Comparison of ENCODE assay signal across 8 cellular contexts in genomic region chr12:62250671-62251608, GRCh38. TPM values are rescaled to one million over a fixed set of nuclear protein-coding genes. Genes with fewer than 3 reads are reported as not detected.
DNase-seq lines count a peak whose midpoint lies in the region; ATAC-seq and TF ChIP-seq lines count a peak whose summit lies in the region.

No MANE protein-coding gene starts in this region.

- no peaks in the 10 kb centered on the region for H4K20me1 ChIP-seq in MM.1S (ENCODE audit: insufficient read depth, low read length)

- H3K27ac ChIP-seq in MM.1S (ENCODE audit: low read length): peak overlapping the region; percentile 34; the same call in 1 of the 2 replicates
- peak overlapping the region; percentile 23 for H3K27ac ChIP-seq in left ventricle myocardium inferior (replicated peaks)

- peaks cover 0 to 4% of the 10 kb centered on the region in 2 donors for H3K27me3 Mint-ChIP-seq in stimulated activated naive B cell treated with anti-CD40 and anti-IgM and Interleukin-4, amounts not matched to agents 10 μg/mL and 1 μg/mL and 100 μg/mL, for 72 hours

- no peak for TF ChIP-seq CTCF in MM.1S (IDR thresholded peaks at IDR 0.05; ENCODE audit: low read length)
- no peak for TF ChIP-seq CTCF in left ventricle myocardium inferior (IDR thresholded peaks at IDR 0.05; ENCODE audit: borderline replicate concordance)

- TF ChIP-seq POLR2A in GM18505 (IDR thresholded peaks at IDR 0.05; ENCODE audit: borderline replicate concordance, extremely low read depth, insufficient read depth, insufficient read length): no peak

- no peaks in the 10 kb centered on the region for H3K9me3 ChIP-seq in MM.1S (replicated peaks; ENCODE audit: insufficient read depth, low read length)
- H3K9me3 ChIP-seq in left ventricle myocardium inferior (replicated peaks): no peaks in the 10 kb centered on the region

- no peaks in the 10 kb centered on the region for H3K9me2 ChIP-seq in MM.1S (replicated peaks; ENCODE audit: insufficient read depth, low read length)

- peaks cover 9 to 12% of the 10 kb centered on the region in 2 donors for H3K36me3 Mint-ChIP-seq in stimulated activated naive B cell treated with anti-CD40 and anti-IgM and Interleukin-4, amounts not matched to agents 10 μg/mL and 1 μg/mL and 100 μg/mL, for 72 hours

- in situ Hi-C loops in KBM-7 (cut with MboI; ENCODE audit: low pct_unique_long_range_greater_than_20kb, low sequenced_read_pairs): no loop called here

- intact Hi-C loops in left ventricle myocardium inferior (cut with micrococcal nuclease): no loop called here

- ATAC-seq in GM18505 (IDR thresholded peaks at IDR 0.05; ENCODE audit: unreplicated experiment) (peak; percentile 87), GM21737 (IDR thresholded peaks at IDR 0.05; ENCODE audit: unreplicated experiment) (peak; percentile 89), SK-N-SH treated with all-trans-retinoic acid at 6 μM for 48 hours (no peak)
- no peak for ATAC-seq in stimulated activated naive B cell treated with anti-CD40 and anti-IgM and Interleukin-4, amounts not matched to agents 10 μg/mL and 1 μg/mL and 100 μg/mL, for 72 hours (replicated peaks)

- H3K4me3 Mint-ChIP-seq in stimulated activated naive B cell treated with anti-CD40 and anti-IgM and Interleukin-4, amounts not matched to agents 10 μg/mL and 1 μg/mL and 100 μg/mL, for 72 hours: no peak overlapping the region

- no peak overlapping the region for H3K27ac Mint-ChIP-seq in stimulated activated naive B cell treated with anti-CD40 and anti-IgM and Interleukin-4, amounts not matched to agents 10 μg/mL and 1 μg/mL and 100 μg/mL, for 72 hours

- peak overlapping the region; percentile 33 for H2AFZ ChIP-seq in MM.1S (ENCODE audit: low read length)

- no peaks in the 10 kb centered on the region for H3K36me3 ChIP-seq in MM.1S (replicated peaks; ENCODE audit: insufficient read depth, low read length)
- H3K36me3 ChIP-seq in left ventricle myocardium inferior: no peaks in the 10 kb centered on the region

- no peaks in the 10 kb centered on the region for H3K9me3 Mint-ChIP-seq in stimulated activated naive B cell treated with anti-CD40 and anti-IgM and Interleukin-4, amounts not matched to agents 10 μg/mL and 1 μg/mL and 100 μg/mL, for 72 hours

- peaks cover 18% of the 10 kb centered on the region for H3K4me1 ChIP-seq in MM.1S (ENCODE audit: low read length)
- peaks cover 2% of the 10 kb centered on the region for H3K4me1 ChIP-seq in left ventricle myocardium inferior

- H3K4me3 ChIP-seq in MM.1S (ENCODE audit: low read length) (no peak overlapping the region), left ventricle myocardium inferior (no peak overlapping the region)

- DNase-seq in MM.1S (peak; percentile 61), left ventricle myocardium inferior (no peak), D341Med (ENCODE audit: low spot score) (no peak), KBM-7 (no peak)
- DNase-seq in stimulated activated naive B cell treated with anti-CD40 and anti-IgM and Interleukin-4, amounts not matched to agents 10 μg/mL and 1 μg/mL and 100 μg/mL, for 72 hours: no peak

- H3K4me1 Mint-ChIP-seq in stimulated activated naive B cell treated with anti-CD40 and anti-IgM and Interleukin-4, amounts not matched to agents 10 μg/mL and 1 μg/mL and 100 μg/mL, for 72 hours: peaks cover 6 to 9% of the 10 kb centered on the region in 2 donors

- no peaks in the 10 kb centered on the region for H3K79me2 ChIP-seq in MM.1S (ENCODE audit: low read length)

- H3K4me2 ChIP-seq in MM.1S (ENCODE audit: low read depth, low read length): peak overlapping the region; percentile 40; the same call in 1 of the 2 replicates

- no peak overlapping the region for H3K9ac ChIP-seq in MM.1S (ENCODE audit: low read length)

- H3K27me3 ChIP-seq in MM.1S (replicated peaks; ENCODE audit: insufficient read depth, low read length) (no peaks in the 10 kb centered on the region), left ventricle myocardium inferior (ENCODE audit: low read depth) (no peaks in the 10 kb centered on the region)

- H3F3A ChIP-seq in MM.1S (ENCODE audit: insufficient read depth, low read length): peaks cover 12% of the 10 kb centered on the region

TF ChIP-seq in SK-N-SH treated with all-trans-retinoic acid at 6 μM for 48 hours, 23 proteins besides CTCF, POLR2A, EP300 and RAD21:
- TF ChIP-seq ZFP3 (CRISPR knock-in tag; IDR thresholded peaks at IDR 0.05) (no peak), ESRRG (CRISPR knock-in tag; IDR thresholded peaks at IDR 0.05) (no peak), RARB (CRISPR knock-in tag; IDR thresholded peaks at IDR 0.05) (no peak), ZFP30 (CRISPR knock-in tag; IDR thresholded peaks at IDR 0.05) (no peak), SNAI2 (CRISPR knock-in tag; IDR thresholded peaks at IDR 0.05) (no peak), BACH2 (CRISPR knock-in tag; IDR thresholded peaks at IDR 0.05; ENCODE audit: borderline replicate concordance) (no peak), PPARA (CRISPR knock-in tag; IDR thresholded peaks at IDR 0.05; ENCODE audit: borderline replicate concordance) (no peak), ZNF70 (CRISPR knock-in tag; IDR thresholded peaks at IDR 0.05) (no peak), GLIS3 (CRISPR knock-in tag; IDR thresholded peaks at IDR 0.05) (no peak), ZC3H10 (CRISPR knock-in tag; IDR thresholded peaks at IDR 0.05) (no peak), TCF4 (CRISPR knock-in tag; IDR thresholded peaks at IDR 0.05; ENCODE audit: borderline replicate concordance) (no peak), TOX (CRISPR knock-in tag; IDR thresholded peaks at IDR 0.05; ENCODE audit: borderline replicate concordance) (no peak), CSRNP3 (CRISPR knock-in tag; IDR thresholded peaks at IDR 0.05) (no peak)
- TF ChIP-seq, protein P1, sequence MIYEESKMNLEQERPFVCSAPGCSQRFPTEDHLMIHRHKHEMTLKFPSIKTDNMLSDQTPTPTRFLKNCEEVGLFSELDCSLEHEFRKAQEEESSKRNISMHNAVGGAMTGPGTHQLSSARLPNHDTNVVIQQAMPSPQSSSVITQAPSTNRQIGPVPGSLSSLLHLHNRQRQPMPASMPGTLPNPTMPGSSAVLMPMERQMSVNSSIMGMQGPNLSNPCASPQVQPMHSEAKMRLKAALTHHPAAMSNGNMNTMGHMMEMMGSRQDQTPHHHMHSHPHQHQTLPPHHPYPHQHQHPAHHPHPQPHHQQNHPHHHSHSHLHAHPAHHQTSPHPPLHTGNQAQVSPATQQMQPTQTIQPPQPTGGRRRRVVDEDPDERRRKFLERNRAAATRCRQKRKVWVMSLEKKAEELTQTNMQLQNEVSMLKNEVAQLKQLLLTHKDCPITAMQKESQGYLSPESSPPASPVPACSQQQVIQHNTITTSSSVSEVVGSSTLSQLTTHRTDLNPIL (CRISPR knock-in tag; IDR thresholded peaks at IDR 0.05; ENCODE audit: low read depth): no peak
TF ChIP-seq in SK-N-SH treated with all-trans-retinoic acid at 6 μM for 48 hours: peak in this region for 0.

RNA-seq across cellular contexts. Expression of gene USP15, which starts 9.3 kb away (rescaled TPM):
- total RNA-seq in left ventricle myocardium inferior: 58.0 TPM

Comparison
In these comparisons a context has a peak if more than half of its experiments do, and no peak if none do; other contexts are left out.
1. ATAC-seq: peak in GM18505 (single experiment) and GM21737 (single experiment); none in SK-N-SH treated with all-trans-retinoic acid at 6 μM for 48 hours (single experiment) and stimulated activated naive B cell treated with anti-CD40 and anti-IgM and Interleukin-4, amounts not matched to agents 10 μg/mL and 1 μg/mL and 100 μg/mL, for 72 hours (0 of 2).